21 cellular contexts compared by ENCODE assay signal in the genomic region with DNA sequence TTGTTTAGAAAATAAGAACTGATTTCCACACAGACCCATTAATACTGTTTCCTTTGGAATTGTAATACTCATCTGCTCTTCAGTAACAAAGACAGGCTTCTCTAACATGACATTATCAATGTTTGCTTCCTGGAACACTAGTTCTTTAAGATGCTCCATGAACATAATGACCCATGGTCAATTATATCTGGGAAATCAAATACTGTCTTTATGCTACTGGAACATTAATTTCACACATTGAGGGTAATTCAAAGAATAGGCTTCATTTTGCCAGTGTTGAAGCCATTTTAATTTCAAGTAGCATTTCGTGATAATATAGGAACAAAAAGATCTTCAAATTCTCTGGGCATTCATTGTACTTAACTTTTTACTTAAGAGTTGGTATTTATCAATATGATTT.
DNase-seq lines count a peak whose midpoint lies in the region; ATAC-seq, FAIRE-seq and TF ChIP-seq lines count a peak whose summit lies in the region.
"Had no signal": no experiment of that assay in that cellular context is flagged by ENCODE, and none has a peak within 500 bp of the region (broad histone marks: within the 10 kb centered on the region; RNA-seq: fewer than 3 reads in every experiment).

No MANE protein-coding gene starts in this region.

- dilution Hi-C loops in keratinocyte (cut with MboI; ENCODE audit: extremely low pct_ligation_motif_present, low sequenced_read_pairs), result no loop called here

- no peak overlapping the region for H2AFZ ChIP-seq in keratinocyte (ENCODE audit: control insufficient read depth, low read length)

- H3K27ac ChIP-seq in keratinocyte (ENCODE audit: control insufficient read depth, insufficient read depth, low read length), result no peak overlapping the region
- H3K27ac ChIP-seq: 22Rv1; A549; BLaER1 treated with 17β-estradiol and CSF1 and Interleukin-3, amounts not matched to agents 10 nM and 100 nM; C4-2B had no signal

- H3K9me3 ChIP-seq in keratinocyte (ENCODE audit: control insufficient read depth, low read depth, low read length), result no peaks in the 10 kb centered on the region
- H3K9me3 ChIP-seq: A549; BLaER1 treated with 17β-estradiol and CSF1 and Interleukin-3, amounts not matched to agents 10 nM and 100 nM; Caco-2 had no signal

- peak; percentile 17 for FAIRE-seq in keratinocyte (lab: Jason Lieb, UNC)
- FAIRE-seq: A549, D721Med, G401.6, GM12891 had no signal

- H3K79me2 ChIP-seq in keratinocyte (ENCODE audit: control insufficient read depth, insufficient read depth, low read length), result no peaks in the 10 kb centered on the region

- no peaks in the 10 kb centered on the region for H3K27me3 ChIP-seq in keratinocyte (ENCODE audit: control insufficient read depth, extremely low read depth, insufficient read depth, low read length)
- H3K27me3 ChIP-seq: BLaER1 treated with 17β-estradiol and CSF1 and Interleukin-3, amounts not matched to agents 10 nM and 100 nM had no signal

- no peaks in the 10 kb centered on the region for H4K20me1 ChIP-seq in keratinocyte (ENCODE audit: control insufficient read depth, extremely low read depth, insufficient read depth, low read length)
- H4K20me1 ChIP-seq: BLaER1 treated with 17β-estradiol and CSF1 and Interleukin-3, amounts not matched to agents 10 nM and 100 nM had no signal

- no peak for ATAC-seq in left ventricle myocardium superior
- ATAC-seq: A549; CD8-positive, alpha-beta T cell had no signal

- no peaks in the 10 kb centered on the region for H3K36me3 ChIP-seq in keratinocyte (ENCODE audit: control insufficient read depth in 2 of 2, extremely low read depth in 1 of 2, insufficient read depth in 2 of 2, low read length in 2 of 2)
- H3K36me3 ChIP-seq: BLaER1 treated with 17β-estradiol and CSF1 and Interleukin-3, amounts not matched to agents 10 nM and 100 nM had no signal

- no peaks in the 10 kb centered on the region for H3K9me1 ChIP-seq in keratinocyte (ENCODE audit: control insufficient read depth, extremely low read depth, insufficient read depth, low read length)

- H3K9ac ChIP-seq in keratinocyte (ENCODE audit: control insufficient read depth, extremely low read depth, insufficient read depth, low read length), result no peak overlapping the region
- H3K9ac ChIP-seq: BLaER1 treated with 17β-estradiol and CSF1 and Interleukin-3, amounts not matched to agents 10 nM and 100 nM had no signal

- H3K4me3 ChIP-seq in keratinocyte (ENCODE audit: control insufficient read depth in 2 of 3, extremely low read depth in 1 of 3, insufficient read depth in 2 of 3, low read depth in 1 of 3, low read length in 3 of 3), result no peak overlapping the region
- H3K4me3 ChIP-seq: A549; BLaER1 treated with 17β-estradiol and CSF1 and Interleukin-3, amounts not matched to agents 10 nM and 100 nM had no signal

- H3K4me1 ChIP-seq in keratinocyte (ENCODE audit: control insufficient read depth, extremely low read depth, insufficient read depth, low read length), result peaks cover 3% of the 10 kb centered on the region
- H3K4me1 ChIP-seq: A549; BLaER1 treated with 17β-estradiol and CSF1 and Interleukin-3, amounts not matched to agents 10 nM and 100 nM; Caco-2 had no signal

- TF ChIP-seq CTCF in keratinocyte (optimal IDR thresholded peaks at IDR 0.05 in 1 of 3, IDR thresholded peaks at IDR 0.05 in 1 of 3, conservative IDR thresholded peaks at IDR 0.05 in 1 of 3; ENCODE audit: extremely low read depth in 1 of 3, insufficient read depth in 2 of 3, low read length in 3 of 3), result no peak

- intact Hi-C loops in left ventricle myocardium superior (cut with micrococcal nuclease), result no loop called here

- peak; percentile 7 for DNase-seq in NCI-H146 treated with DMSO at 0.1 percent for 48 hours (lab: John Stamatoyannopoulos, UW; ENCODE audit: unreplicated experiment)
- no peak for DNase-seq in NCI-H146 (lab: John Stamatoyannopoulos, UW)
- DNase-seq in COLO829 (ENCODE audit: low spot score), result peak; percentile 27
- peak; percentile 29 for DNase-seq in epidermal melanocyte (ENCODE audit: insufficient read length, low spot score)
- DNase-seq in keratinocyte (ENCODE audit: low read depth, low spot score), result no peak
- no peak for DNase-seq in left ventricle myocardium superior
- no peak for DNase-seq in COLO668 (lab: John Stamatoyannopoulos, UW; ENCODE audit: unreplicated experiment)
- DNase-seq: AML-193; Caco-2; Calu3; CD4-positive, alpha-beta T cell; CD8-positive, alpha-beta T cell; DMS79 treated with DMSO at 0.1 percent for 48 hours; GF-D8 had no signal

- no peak overlapping the region for H3K4me2 ChIP-seq in keratinocyte (ENCODE audit: control insufficient read depth, extremely low read depth, insufficient read depth, low read depth, low read length)
- H3K4me2 ChIP-seq: A549; BLaER1 treated with 17β-estradiol and CSF1 and Interleukin-3, amounts not matched to agents 10 nM and 100 nM had no signal

Comparison
In these comparisons a context has a peak if more than half of its experiments do, and no peak if none do; other contexts are left out.
1. DNase-seq: peak in NCI-H146 treated with DMSO at 0.1 percent for 48 hours (single experiment), COLO829 (single experiment) and epidermal melanocyte (single experiment); none in NCI-H146 (single experiment), keratinocyte (single experiment), left ventricle myocardium superior (single experiment) and COLO668 (single experiment).